In the genomic region with DNA sequence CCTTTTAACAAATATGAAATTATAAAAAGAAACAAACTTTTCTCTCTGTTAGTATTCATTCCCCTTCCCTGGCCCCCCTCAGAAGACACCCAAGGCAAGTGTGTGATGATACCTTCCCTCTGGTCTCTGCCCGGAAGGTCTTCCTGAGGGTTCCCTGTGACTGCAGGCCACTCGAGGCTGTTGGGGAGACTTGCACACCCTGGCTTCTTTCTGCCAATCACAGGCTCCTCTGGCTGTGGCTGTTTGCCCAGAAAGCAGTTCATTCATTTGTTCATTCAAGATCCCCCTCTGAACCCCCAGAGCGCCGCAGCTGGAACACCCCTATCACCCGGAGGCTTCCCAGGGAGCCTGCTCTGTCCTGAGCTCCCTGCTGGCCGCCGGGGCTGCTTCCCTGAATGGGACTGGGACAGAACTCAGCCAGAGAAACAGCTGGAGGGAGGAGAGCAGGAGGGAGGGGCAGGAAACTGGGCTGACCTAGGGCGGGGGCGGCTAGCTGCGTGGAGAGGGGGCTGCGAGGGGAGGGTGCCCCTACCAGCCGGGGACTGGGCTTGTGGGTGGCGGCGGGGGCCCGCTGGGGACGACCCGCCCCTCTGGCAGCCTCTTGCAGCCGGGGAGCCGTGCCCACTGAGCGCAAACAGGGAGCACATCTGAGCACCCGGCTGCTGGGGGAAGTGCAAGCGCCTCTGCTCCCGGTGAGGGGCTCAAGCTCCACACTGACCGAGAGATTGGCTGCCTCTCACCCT, we compare ENCODE assay signal across 12 cellular contexts. TPM values are rescaled to one million over a fixed set of nuclear protein-coding genes. Genes with fewer than 3 reads are reported as not detected.
DNase-seq lines count a peak whose midpoint lies in the region; ATAC-seq and TF ChIP-seq lines count a peak whose summit lies in the region.
"Had no signal": no experiment of that assay in that cellular context is flagged by ENCODE, and none has a peak within 500 bp of the region (broad histone marks: within the 10 kb centered on the region; RNA-seq: fewer than 3 reads in every experiment).

Gene CMKLR1 (minus strand): TSS at position 397 of the 743 bp plus-strand sequence. CDS start 45,720 bp downstream, outside the sequence.

- H3F3A ChIP-seq in Loucy (ENCODE audit: low read depth), result no peaks in the 10 kb centered on the region

- intact Hi-C loops in testis (cut with DNase I; ENCODE audit: low total_unique reads), result no loop called here

- H3K9me2 ChIP-seq in Loucy (replicated peaks; ENCODE audit: low read depth, low read length), result no peaks in the 10 kb centered on the region

- no peaks in the 10 kb centered on the region for H4K20me1 ChIP-seq in Loucy (ENCODE audit: insufficient read depth, low read length, poor library complexity, severe bottlenecking)

- H3K27me3 Mint-ChIP-seq in mesothelial cell of epicardium (ENCODE audit: low read depth), result peaks cover 37% of the 10 kb centered on the region

- H3K9me3 ChIP-seq in Loucy (ENCODE audit: insufficient read depth, low read depth, low read length) (no peaks in the 10 kb centered on the region), testis (no peaks in the 10 kb centered on the region)
- H3K9me3 ChIP-seq: neutrophil had no signal

- H3K9ac ChIP-seq in Loucy (ENCODE audit: low read depth, low read length, poor library complexity, severe bottlenecking), result no peak within 1 kb of the TSS

- H3K27me3 ChIP-seq in Loucy (ENCODE audit: insufficient read depth, low read length, poor library complexity, severe bottlenecking) (no peaks in the 10 kb centered on the region), testis (no peaks in the 10 kb centered on the region)

- no peaks in the 10 kb centered on the region for H3K36me3 Mint-ChIP-seq in mesothelial cell of epicardium

- H3K4me2 ChIP-seq in Loucy (ENCODE audit: low read depth, low read length, poor library complexity, severe bottlenecking), result peak within 1 kb of the TSS; percentile 6

- H3K79me2 ChIP-seq in Loucy (ENCODE audit: insufficient read depth, low read length), result no peaks in the 10 kb centered on the region

- TF ChIP-seq POLR2A in erythroblast (IDR thresholded peaks at IDR 0.05; ENCODE audit: low read length) (no peak), testis (IDR thresholded peaks at IDR 0.05) (no peak)

- peak within 1 kb of the TSS; percentile 33 for H3K4me3 Mint-ChIP-seq in mesothelial cell of epicardium

- H3K4me3 ChIP-seq in Loucy (ENCODE audit: low read length, poor library complexity, severe bottlenecking) (no peak within 1 kb of the TSS), testis (peak within 1 kb of the TSS in 1 of 2 donors; percentile 50)

- H3K4me1 ChIP-seq in Loucy (ENCODE audit: insufficient read depth, low read length, poor library complexity, severe bottlenecking) (peaks cover 6% of the 10 kb centered on the region), testis (peaks cover 8% of the 10 kb centered on the region)

- no peaks in the 10 kb centered on the region for H3K4me1 Mint-ChIP-seq in mesothelial cell of epicardium

- H3K27ac ChIP-seq in testis, result peak within 1 kb of the TSS; percentile 33 to 75
- H3K27ac ChIP-seq: neutrophil had no signal

- no peak within 1 kb of the TSS for H3K27ac Mint-ChIP-seq in mesothelial cell of epicardium

- no peak for TF ChIP-seq CTCF in Loucy (conservative IDR thresholded peaks at IDR 0.05; ENCODE audit: low read length)
- no peak for TF ChIP-seq CTCF in mesothelial cell of epicardium (IDR thresholded peaks at IDR 0.05; ENCODE audit: unreplicated experiment)
- TF ChIP-seq CTCF in testis (IDR thresholded peaks at IDR 0.05), result no peak

- peak; percentile 32 to 49 for DNase-seq in erythroblast (lab: John Stamatoyannopoulos, UW)
- DNase-seq in mesothelial cell of epicardium (ENCODE audit: low spot score in 2 of 2, unreplicated experiment in 2 of 2), result no peak
- peak; percentile 43 for DNase-seq in testis
- no peak for DNase-seq in germinal center (ENCODE audit: low spot score)
- DNase-seq in T-helper 9 cell, result no peak
- no peak for DNase-seq in stimulated activated CD4-positive, alpha-beta T cell treated with anti-CD3 and anti-CD28 coated beads, Interleukin-4, amount 100 ng/mL, for 24 hours
- DNase-seq: Karpas-422; stimulated activated naive CD4-positive, alpha-beta T cell treated with Interleukin-2 at 50 U/mL for 16 hours had no signal

- H3K36me3 ChIP-seq in Loucy (ENCODE audit: insufficient read depth, low read length), result no peaks in the 10 kb centered on the region
- H3K36me3 ChIP-seq in testis (ENCODE audit: low read depth, missing control alignments), result no peaks in the 10 kb centered on the region
- H3K36me3 ChIP-seq: neutrophil had no signal

- H3K9me3 Mint-ChIP-seq in mesothelial cell of epicardium, result no peaks in the 10 kb centered on the region

- WGBS in testis, 2 donors, result 4% methylated on average over 12 to 24 of the region's 24 CpGs

- no peak within 1 kb of the TSS; the same call in 1 of the 2 replicates for H2AFZ ChIP-seq in Loucy (ENCODE audit: low read length)

- ATAC-seq in HG03108 (IDR thresholded peaks at IDR 0.05; ENCODE audit: unreplicated experiment), result no peak

RNA-seq across cellular contexts. Expression of gene CMKLR1, which starts in this region (rescaled TPM):
- total RNA-seq in mesothelial cell of epicardium, result 0.87 to 1.7 TPM (median 1.4 TPM) in 3 replicates
- 1 to 10 TPM; 2.4 to 4.8 TPM for total RNA-seq in testis
- 9.5 TPM for polyA plus RNA-seq in testis (ENCODE audit: insufficient read depth, low read depth, low replicate concordance)
- total RNA-seq: activated CD8-positive, alpha-beta memory T cell treated with anti-CD3 and anti-CD28 coated beads for 36 hours had no signal

Comparison
In these comparisons a context has a peak if more than half of its experiments do, and no peak if none do; other contexts are left out.
1. DNase-seq: peak in erythroblast (2 of 2) and testis (single experiment); none in mesothelial cell of epicardium (0 of 2), germinal center (single experiment), T-helper 9 cell (single experiment) and stimulated activated CD4-positive, alpha-beta T cell treated with anti-CD3 and anti-CD28 coated beads, Interleukin-4, amount 100 ng/mL, for 24 hours (single experiment).